Comparison of ENCODE assay signal across 1 cellular context in genomic region chr2:218389333-218390150, GRCh38.
TF ChIP-seq lines count a peak whose summit lies in the region.

No MANE protein-coding gene starts in this region.

TF ChIP-seq in HepG2, 621 proteins besides CTCF, POLR2A, EP300 and RAD21 (continued from another document and continues in another):
- TF ChIP-seq FOXP1 (IDR thresholded peaks at IDR 0.05) (no peak), FOXP1 (CRISPR knock-in tag; IDR thresholded peaks at IDR 0.05) (no peak), CENPT (CRISPR knock-in tag; IDR thresholded peaks at IDR 0.05; ENCODE audit: low read depth) (no peak), ZSCAN12 (CRISPR knock-in tag; IDR thresholded peaks at IDR 0.05) (no peak), SALL1 (CRISPR knock-in tag; IDR thresholded peaks at IDR 0.05) (peak; percentile 67; the same call in 1 of the 2 replicates), KLF6 (CRISPR knock-in tag; IDR thresholded peaks at IDR 0.05) (no peak), HOXD1 (CRISPR knock-in tag; IDR thresholded peaks at IDR 0.05) (no peak), ZNF577 (CRISPR knock-in tag; IDR thresholded peaks at IDR 0.05; ENCODE audit: borderline replicate concordance, low read depth) (no peak), ZC3H13 (CRISPR knock-in tag; IDR thresholded peaks at IDR 0.05) (no peak), YEATS4 (CRISPR knock-in tag; IDR thresholded peaks at IDR 0.05; ENCODE audit: borderline replicate concordance) (no peak; the same call in 1 of the 2 replicates), IRX3 (CRISPR knock-in tag; IDR thresholded peaks at IDR 0.05; ENCODE audit: borderline replicate concordance, low read depth) (no peak), ZNF75D (CRISPR knock-in tag; IDR thresholded peaks at IDR 0.05; ENCODE audit: borderline replicate concordance) (no peak), AGO1 (IDR thresholded peaks at IDR 0.05; ENCODE audit: low read depth, low read length, poor library complexity, severe bottlenecking) (no peak), LCORL (IDR thresholded peaks at IDR 0.05) (no peak), LCORL (CRISPR knock-in tag; IDR thresholded peaks at IDR 0.05) (no peak), HNF1A (IDR thresholded peaks at IDR 0.05; ENCODE audit: low read depth) (no peak), HNF1A (CRISPR knock-in tag; IDR thresholded peaks at IDR 0.05; ENCODE audit: borderline replicate concordance) (no peak), CCDC6 (CRISPR knock-in tag; IDR thresholded peaks at IDR 0.05) (no peak), RELA (CRISPR knock-in tag; IDR thresholded peaks at IDR 0.05) (no peak), GFI1 (CRISPR knock-in tag; IDR thresholded peaks at IDR 0.05; ENCODE audit: borderline replicate concordance) (no peak), HMG20B (CRISPR knock-in tag; conservative IDR thresholded peaks at IDR 0.05) (no peak), AHR (CRISPR knock-in tag; IDR thresholded peaks at IDR 0.05) (no peak), NFKBIZ (CRISPR knock-in tag; IDR thresholded peaks at IDR 0.05) (no peak), ZNF530 (CRISPR knock-in tag; IDR thresholded peaks at IDR 0.05; ENCODE audit: low read depth) (no peak), NR2F1 (CRISPR knock-in tag; IDR thresholded peaks at IDR 0.05) (no peak), SIX1 (CRISPR knock-in tag; IDR thresholded peaks at IDR 0.05; ENCODE audit: borderline replicate concordance) (no peak), JUND (CRISPR knock-in tag; IDR thresholded peaks at IDR 0.05) (no peak), JUNB (CRISPR knock-in tag; IDR thresholded peaks at IDR 0.05; ENCODE audit: borderline replicate concordance) (no peak), JARID2 (CRISPR knock-in tag; IDR thresholded peaks at IDR 0.05; ENCODE audit: insufficient replicate concordance) (no peak), CHD2 (IDR thresholded peaks at IDR 0.05; ENCODE audit: low read depth, low read length) (peak; percentile 85), ZNF24 (IDR thresholded peaks at IDR 0.05) (no peak), ZNF20 (CRISPR knock-in tag; IDR thresholded peaks at IDR 0.05) (no peak), SALL2 (CRISPR knock-in tag; IDR thresholded peaks at IDR 0.05) (no peak), ARNTL (CRISPR knock-in tag; IDR thresholded peaks at IDR 0.05) (no peak), ZNF33B (CRISPR knock-in tag; IDR thresholded peaks at IDR 0.05) (no peak), HOXA7 (CRISPR knock-in tag; IDR thresholded peaks at IDR 0.05) (no peak), KLF9 (CRISPR knock-in tag; IDR thresholded peaks at IDR 0.05; ENCODE audit: low read depth) (no peak), THYN1 (CRISPR knock-in tag; IDR thresholded peaks at IDR 0.05; ENCODE audit: borderline replicate concordance, low read depth) (no peak), DDIT3 (CRISPR knock-in tag; IDR thresholded peaks at IDR 0.05) (no peak), ZNF124 (CRISPR knock-in tag; IDR thresholded peaks at IDR 0.05) (no peak)
- TF ChIP-seq, protein P1, sequence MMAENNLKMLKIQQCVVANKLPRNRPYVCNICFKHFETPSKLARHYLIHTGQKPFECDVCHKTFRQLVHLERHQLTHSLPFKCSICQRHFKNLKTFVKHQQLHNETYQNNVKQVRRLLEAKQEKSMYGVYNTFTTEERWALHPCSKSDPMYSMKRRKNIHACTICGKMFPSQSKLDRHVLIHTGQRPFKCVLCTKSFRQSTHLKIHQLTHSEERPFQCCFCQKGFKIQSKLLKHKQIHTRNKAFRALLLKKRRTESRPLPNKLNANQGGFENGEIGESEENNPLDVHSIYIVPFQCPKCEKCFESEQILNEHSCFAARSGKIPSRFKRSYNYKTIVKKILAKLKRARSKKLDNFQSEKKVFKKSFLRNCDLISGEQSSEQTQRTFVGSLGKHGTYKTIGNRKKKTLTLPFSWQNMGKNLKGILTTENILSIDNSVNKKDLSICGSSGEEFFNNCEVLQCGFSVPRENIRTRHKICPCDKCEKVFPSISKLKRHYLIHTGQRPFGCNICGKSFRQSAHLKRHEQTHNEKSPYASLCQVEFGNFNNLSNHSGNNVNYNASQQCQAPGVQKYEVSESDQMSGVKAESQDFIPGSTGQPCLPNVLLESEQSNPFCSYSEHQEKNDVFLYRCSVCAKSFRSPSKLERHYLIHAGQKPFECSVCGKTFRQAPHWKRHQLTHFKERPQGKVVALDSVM (CRISPR knock-in tag; IDR thresholded peaks at IDR 0.05): peak; percentile 99
- TF ChIP-seq, protein P2, sequence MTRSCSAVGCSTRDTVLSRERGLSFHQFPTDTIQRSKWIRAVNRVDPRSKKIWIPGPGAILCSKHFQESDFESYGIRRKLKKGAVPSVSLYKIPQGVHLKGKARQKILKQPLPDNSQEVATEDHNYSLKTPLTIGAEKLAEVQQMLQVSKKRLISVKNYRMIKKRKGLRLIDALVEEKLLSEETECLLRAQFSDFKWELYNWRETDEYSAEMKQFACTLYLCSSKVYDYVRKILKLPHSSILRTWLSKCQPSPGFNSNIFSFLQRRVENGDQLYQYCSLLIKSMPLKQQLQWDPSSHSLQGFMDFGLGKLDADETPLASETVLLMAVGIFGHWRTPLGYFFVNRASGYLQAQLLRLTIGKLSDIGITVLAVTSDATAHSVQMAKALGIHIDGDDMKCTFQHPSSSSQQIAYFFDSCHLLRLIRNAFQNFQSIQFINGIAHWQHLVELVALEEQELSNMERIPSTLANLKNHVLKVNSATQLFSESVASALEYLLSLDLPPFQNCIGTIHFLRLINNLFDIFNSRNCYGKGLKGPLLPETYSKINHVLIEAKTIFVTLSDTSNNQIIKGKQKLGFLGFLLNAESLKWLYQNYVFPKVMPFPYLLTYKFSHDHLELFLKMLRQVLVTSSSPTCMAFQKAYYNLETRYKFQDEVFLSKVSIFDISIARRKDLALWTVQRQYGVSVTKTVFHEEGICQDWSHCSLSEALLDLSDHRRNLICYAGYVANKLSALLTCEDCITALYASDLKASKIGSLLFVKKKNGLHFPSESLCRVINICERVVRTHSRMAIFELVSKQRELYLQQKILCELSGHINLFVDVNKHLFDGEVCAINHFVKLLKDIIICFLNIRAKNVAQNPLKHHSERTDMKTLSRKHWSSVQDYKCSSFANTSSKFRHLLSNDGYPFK (CRISPR knock-in tag; IDR thresholded peaks at IDR 0.05; ENCODE audit: borderline replicate concordance): no peak; the same call in 1 of the 2 replicates
- TF ChIP-seq, protein P3, sequence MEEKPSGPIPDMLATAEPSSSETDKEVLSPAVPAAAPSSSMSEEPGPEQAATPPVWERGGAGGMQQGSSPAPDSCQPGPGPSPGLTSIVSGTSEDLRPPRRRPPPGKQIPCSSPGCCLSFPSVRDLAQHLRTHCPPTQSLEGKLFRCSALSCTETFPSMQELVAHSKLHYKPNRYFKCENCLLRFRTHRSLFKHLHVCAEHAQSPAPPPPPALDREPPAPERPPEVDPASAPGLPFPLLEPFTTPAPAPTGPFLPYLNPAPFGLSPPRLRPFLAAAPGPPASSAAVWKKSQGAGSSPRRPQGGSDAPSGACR (CRISPR knock-in tag; IDR thresholded peaks at IDR 0.05): no peak
- TF ChIP-seq, protein P4, sequence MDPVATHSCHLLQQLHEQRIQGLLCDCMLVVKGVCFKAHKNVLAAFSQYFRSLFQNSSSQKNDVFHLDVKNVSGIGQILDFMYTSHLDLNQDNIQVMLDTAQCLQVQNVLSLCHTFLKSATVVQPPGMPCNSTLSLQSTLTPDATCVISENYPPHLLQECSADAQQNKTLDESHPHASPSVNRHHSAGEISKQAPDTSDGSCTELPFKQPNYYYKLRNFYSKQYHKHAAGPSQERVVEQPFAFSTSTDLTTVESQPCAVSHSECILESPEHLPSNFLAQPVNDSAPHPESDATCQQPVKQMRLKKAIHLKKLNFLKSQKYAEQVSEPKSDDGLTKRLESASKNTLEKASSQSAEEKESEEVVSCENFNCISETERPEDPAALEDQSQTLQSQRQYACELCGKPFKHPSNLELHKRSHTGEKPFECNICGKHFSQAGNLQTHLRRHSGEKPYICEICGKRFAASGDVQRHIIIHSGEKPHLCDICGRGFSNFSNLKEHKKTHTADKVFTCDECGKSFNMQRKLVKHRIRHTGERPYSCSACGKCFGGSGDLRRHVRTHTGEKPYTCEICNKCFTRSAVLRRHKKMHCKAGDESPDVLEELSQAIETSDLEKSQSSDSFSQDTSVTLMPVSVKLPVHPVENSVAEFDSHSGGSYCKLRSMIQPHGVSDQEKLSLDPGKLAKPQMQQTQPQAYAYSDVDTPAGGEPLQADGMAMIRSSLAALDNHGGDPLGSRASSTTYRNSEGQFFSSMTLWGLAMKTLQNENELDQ (CRISPR knock-in tag; IDR thresholded peaks at IDR 0.05; ENCODE audit: borderline replicate concordance): no peak
- TF ChIP-seq, protein P5, sequence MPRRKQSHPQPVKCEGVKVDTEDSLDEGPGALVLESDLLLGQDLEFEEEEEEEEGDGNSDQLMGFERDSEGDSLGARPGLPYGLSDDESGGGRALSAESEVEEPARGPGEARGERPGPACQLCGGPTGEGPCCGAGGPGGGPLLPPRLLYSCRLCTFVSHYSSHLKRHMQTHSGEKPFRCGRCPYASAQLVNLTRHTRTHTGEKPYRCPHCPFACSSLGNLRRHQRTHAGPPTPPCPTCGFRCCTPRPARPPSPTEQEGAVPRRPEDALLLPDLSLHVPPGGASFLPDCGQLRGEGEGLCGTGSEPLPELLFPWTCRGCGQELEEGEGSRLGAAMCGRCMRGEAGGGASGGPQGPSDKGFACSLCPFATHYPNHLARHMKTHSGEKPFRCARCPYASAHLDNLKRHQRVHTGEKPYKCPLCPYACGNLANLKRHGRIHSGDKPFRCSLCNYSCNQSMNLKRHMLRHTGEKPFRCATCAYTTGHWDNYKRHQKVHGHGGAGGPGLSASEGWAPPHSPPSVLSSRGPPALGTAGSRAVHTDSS (CRISPR knock-in tag; conservative IDR thresholded peaks at IDR 0.05): no peak
- TF ChIP-seq, protein P6, sequence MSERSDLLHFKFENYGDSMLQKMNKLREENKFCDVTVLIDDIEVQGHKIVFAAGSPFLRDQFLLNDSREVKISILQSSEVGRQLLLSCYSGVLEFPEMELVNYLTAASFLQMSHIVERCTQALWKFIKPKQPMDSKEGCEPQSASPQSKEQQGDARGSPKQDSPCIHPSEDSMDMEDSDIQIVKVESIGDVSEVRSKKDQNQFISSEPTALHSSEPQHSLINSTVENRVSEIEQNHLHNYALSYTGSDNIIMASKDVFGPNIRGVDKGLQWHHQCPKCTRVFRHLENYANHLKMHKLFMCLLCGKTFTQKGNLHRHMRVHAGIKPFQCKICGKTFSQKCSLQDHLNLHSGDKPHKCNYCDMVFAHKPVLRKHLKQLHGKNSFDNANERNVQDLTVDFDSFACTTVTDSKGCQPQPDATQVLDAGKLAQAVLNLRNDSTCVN (CRISPR knock-in tag; IDR thresholded peaks at IDR 0.05; ENCODE audit: borderline replicate concordance): no peak
- TF ChIP-seq, protein P7, sequence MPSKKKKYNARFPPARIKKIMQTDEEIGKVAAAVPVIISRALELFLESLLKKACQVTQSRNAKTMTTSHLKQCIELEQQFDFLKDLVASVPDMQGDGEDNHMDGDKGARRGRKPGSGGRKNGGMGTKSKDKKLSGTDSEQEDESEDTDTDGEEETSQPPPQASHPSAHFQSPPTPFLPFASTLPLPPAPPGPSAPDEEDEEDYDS (CRISPR knock-in tag; IDR thresholded peaks at IDR 0.05): no peak; the same call in 1 of the 2 replicates
- TF ChIP-seq, protein P8, sequence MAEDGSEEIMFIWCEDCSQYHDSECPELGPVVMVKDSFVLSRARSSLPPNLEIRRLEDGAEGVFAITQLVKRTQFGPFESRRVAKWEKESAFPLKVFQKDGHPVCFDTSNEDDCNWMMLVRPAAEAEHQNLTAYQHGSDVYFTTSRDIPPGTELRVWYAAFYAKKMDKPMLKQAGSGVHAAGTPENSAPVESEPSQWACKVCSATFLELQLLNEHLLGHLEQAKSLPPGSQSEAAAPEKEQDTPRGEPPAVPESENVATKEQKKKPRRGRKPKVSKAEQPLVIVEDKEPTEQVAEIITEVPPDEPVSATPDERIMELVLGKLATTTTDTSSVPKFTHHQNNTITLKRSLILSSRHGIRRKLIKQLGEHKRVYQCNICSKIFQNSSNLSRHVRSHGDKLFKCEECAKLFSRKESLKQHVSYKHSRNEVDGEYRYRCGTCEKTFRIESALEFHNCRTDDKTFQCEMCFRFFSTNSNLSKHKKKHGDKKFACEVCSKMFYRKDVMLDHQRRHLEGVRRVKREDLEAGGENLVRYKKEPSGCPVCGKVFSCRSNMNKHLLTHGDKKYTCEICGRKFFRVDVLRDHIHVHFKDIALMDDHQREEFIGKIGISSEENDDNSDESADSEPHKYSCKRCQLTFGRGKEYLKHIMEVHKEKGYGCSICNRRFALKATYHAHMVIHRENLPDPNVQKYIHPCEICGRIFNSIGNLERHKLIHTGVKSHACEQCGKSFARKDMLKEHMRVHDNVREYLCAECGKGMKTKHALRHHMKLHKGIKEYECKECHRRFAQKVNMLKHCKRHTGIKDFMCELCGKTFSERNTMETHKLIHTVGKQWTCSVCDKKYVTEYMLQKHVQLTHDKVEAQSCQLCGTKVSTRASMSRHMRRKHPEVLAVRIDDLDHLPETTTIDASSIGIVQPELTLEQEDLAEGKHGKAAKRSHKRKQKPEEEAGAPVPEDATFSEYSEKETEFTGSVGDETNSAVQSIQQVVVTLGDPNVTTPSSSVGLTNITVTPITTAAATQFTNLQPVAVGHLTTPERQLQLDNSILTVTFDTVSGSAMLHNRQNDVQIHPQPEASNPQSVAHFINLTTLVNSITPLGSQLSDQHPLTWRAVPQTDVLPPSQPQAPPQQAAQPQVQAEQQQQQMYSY (CRISPR knock-in tag; IDR thresholded peaks at IDR 0.05): no peak
